Comparison of ENCODE assay signal across 21 cellular contexts in genomic region chr3:40855871-40856270, GRCh38.
"Had no signal": no experiment of that assay in that cellular context is flagged by ENCODE, and none has a peak within 500 bp of the region (broad histone marks: within the 10 kb centered on the region; RNA-seq: fewer than 3 reads in every experiment).

No MANE protein-coding gene starts in this region.

- ATAC-seq: effector memory CD8-positive, alpha-beta T cell; esophagus mucosa; foreskin keratinocyte; gastrocnemius medialis; gastroesophageal sphincter; heart left ventricle; heart right ventricle had no signal

- DNase-seq: colonic mucosa; cortex of kidney; dermis blood vessel endothelial cell; dorsolateral prefrontal cortex; effector CD4-positive, alpha-beta T cell; effector CD8-positive, alpha-beta T cell; effector memory CD4-positive, alpha-beta T cell; effector memory CD8-positive, alpha-beta T cell; endodermal cell; erythroblast; esophagus squamous epithelium; foreskin fibroblast; foreskin keratinocyte; foreskin melanocyte; gastrocnemius medialis; glutamatergic neuron; head of caudate nucleus; heart left ventricle; heart right ventricle had no signal
